1 cellular context compared by ENCODE assay signal in genomic region chr17:31541559-31541958, GRCh38.
TF ChIP-seq lines count a peak whose summit lies in the region.

No MANE protein-coding gene starts in this region.

TF ChIP-seq in GM23338, 12 proteins besides CTCF, POLR2A, EP300 and RAD21 (continued from another document):
- TF ChIP-seq ZNF462 (CRISPR knock-in tag; IDR thresholded peaks at IDR 0.05) (no peak), NANOG (IDR thresholded peaks at IDR 0.05; ENCODE audit: borderline replicate concordance) (no peak), POLR2AphosphoS5 (IDR thresholded peaks at IDR 0.05; ENCODE audit: low read depth) (no peak), EZH2 (IDR thresholded peaks at IDR 0.05; ENCODE audit: low read depth, unreplicated experiment) (no peak)
TF ChIP-seq in GM23338: peak in this region for 0.
